Comparison of ENCODE assay signal across 8 cellular contexts in genomic region chr14:74763803-74764531, GRCh38. TPM values are rescaled to one million over a fixed set of nuclear protein-coding genes. Genes with fewer than 3 reads are reported as not detected.
A peak's percentile ranks its signal among the peaks of the same experiment; 100 is the strongest.
DNase-seq lines count a peak whose midpoint lies in the region; ATAC-seq and TF ChIP-seq lines count a peak whose summit lies in the region.

No MANE protein-coding gene starts in this region.

- H3K9me3 ChIP-seq in CD4-positive, alpha-beta T cell (ENCODE audit: control insufficient read depth, low read length), result no peaks in the 10 kb centered on the region
- no peaks in the 10 kb centered on the region for H3K9me3 ChIP-seq in Karpas-422 (ENCODE audit: low read length)

- POLR2A ChIA-PET in CD4-positive, alpha-beta T cell (lab: Charles Lee), result interaction anchor here (0.6 to 3.2 kb wide), 34 partner anchors 8 to 1706 kb away, joined by 3 to 22 read pairs (median 5); partner anchors contain the start of genes ALDH6A1, AREL1, DLST and FCF1

- peaks cover 62% of the 10 kb centered on the region for H3K79me2 ChIP-seq in Karpas-422 (ENCODE audit: low read length)

- no peaks in the 10 kb centered on the region for H3K9me2 ChIP-seq in Karpas-422 (replicated peaks; ENCODE audit: insufficient read depth, low read length)

- peaks cover 57% of the 10 kb centered on the region for H3K4me1 Mint-ChIP-seq in CD4-positive, alpha-beta T cell (ENCODE audit: low read depth)
- peaks cover 23% of the 10 kb centered on the region for H3K4me1 Mint-ChIP-seq in glutamatergic neuron (ENCODE audit: low read depth, unreplicated experiment)

- no peaks in the 10 kb centered on the region for H3K9me3 Mint-ChIP-seq in CD4-positive, alpha-beta T cell
- H3K9me3 Mint-ChIP-seq in glutamatergic neuron (ENCODE audit: unreplicated experiment), result peaks cover 4% of the 10 kb centered on the region

- TF ChIP-seq CTCF in CD4-positive, alpha-beta T cell (IDR thresholded peaks at IDR 0.05), result no peak
- no peak for TF ChIP-seq CTCF in glutamatergic neuron (IDR thresholded peaks at IDR 0.05; ENCODE audit: partially characterized antibody, unreplicated experiment)

- peak overlapping the region; percentile 96 for H3K27ac ChIP-seq in CD4-positive, alpha-beta T cell (ENCODE audit: low read depth, low read length)
- H3K27ac ChIP-seq in Karpas-422 (ENCODE audit: low read length), result peak overlapping the region; percentile 77

- peak overlapping the region; percentile 84 for H3K4me2 ChIP-seq in Karpas-422 (ENCODE audit: low read depth, low read length, poor library complexity, severe bottlenecking)

- H3K27ac Mint-ChIP-seq in CD4-positive, alpha-beta T cell, result peak overlapping the region; percentile 85
- H3K27ac Mint-ChIP-seq in glutamatergic neuron (ENCODE audit: unreplicated experiment), result peak overlapping the region; percentile 86

- peak overlapping the region; percentile 81 for H3K4me3 ChIP-seq in Karpas-422 (ENCODE audit: low read length)

- H3K36me3 ChIP-seq in Karpas-422 (ENCODE audit: insufficient read depth, low read length), result peaks cover 31% of the 10 kb centered on the region

- peak overlapping the region; percentile 88 for H3K4me3 Mint-ChIP-seq in CD4-positive, alpha-beta T cell
- peak overlapping the region; percentile 97 for H3K4me3 Mint-ChIP-seq in glutamatergic neuron (ENCODE audit: unreplicated experiment)

- intact Hi-C loops in CD4-positive, alpha-beta T cell (cut with DNase I, micrococcal nuclease), result loop anchor here (2.0 to 10.0 kb wide), 6 partner anchors 51 to 462 kb away; partner anchors contain the start of genes AREL1 (in 2 of the 2), FCF1 (in 2 of the 2), ABCD4 (in 1 of the 2) and DLST (in 1 of the 2)

- DNase-seq in CD4-positive, alpha-beta T cell, result peak in 4 of 10 experiments; percentile 0 to 7 (median 6)
- DNase-seq in Karpas-422 (peak; percentile 63), glutamatergic neuron (no peak), putamen (ENCODE audit: low spot score) (peak; percentile 4), SW 1271 (lab: John Stamatoyannopoulos, UW) (no peak), DMS79 (lab: John Stamatoyannopoulos, UW) (no peak)
- DNase-seq in activated naive CD4-positive, alpha-beta T cell treated with Interleukin-2 at 50 U/mL for 16 hours, result peak; percentile 21

- no peak for ATAC-seq in CD4-positive, alpha-beta T cell (ENCODE audit: poor library complexity)
- ATAC-seq in GM18867 (IDR thresholded peaks at IDR 0.05; ENCODE audit: unreplicated experiment), result no peak

- CTCF ChIA-PET in CD4-positive, alpha-beta T cell (lab: Charles Lee), result interaction anchor here (0.6 to 2.6 kb wide), 19 partner anchors 18 to 240 kb away, joined by 3 to 12 read pairs (median 4); partner anchors contain the start of genes DLST and LTBP2

- no peaks in the 10 kb centered on the region for H3K27me3 ChIP-seq in CD4-positive, alpha-beta T cell (ENCODE audit: control insufficient read depth, insufficient read depth, low read length)
- no peaks in the 10 kb centered on the region for H3K27me3 ChIP-seq in Karpas-422 (ENCODE audit: low read length)

- peaks cover 50% of the 10 kb centered on the region for H3K4me1 ChIP-seq in Karpas-422 (ENCODE audit: low read length)

- peaks cover 42% of the 10 kb centered on the region; the same call in 1 of the 2 replicates for H4K20me1 ChIP-seq in Karpas-422 (ENCODE audit: insufficient read depth, low read depth, low read length)

- peak overlapping the region; percentile 93 for H3K9ac ChIP-seq in Karpas-422 (ENCODE audit: low read length)

- peaks cover 27% of the 10 kb centered on the region for H3K36me3 Mint-ChIP-seq in CD4-positive, alpha-beta T cell (ENCODE audit: low read depth)
- peaks cover 4% of the 10 kb centered on the region for H3K36me3 Mint-ChIP-seq in glutamatergic neuron (ENCODE audit: unreplicated experiment)

- H3K27me3 Mint-ChIP-seq in CD4-positive, alpha-beta T cell, result no peaks in the 10 kb centered on the region
- no peaks in the 10 kb centered on the region for H3K27me3 Mint-ChIP-seq in glutamatergic neuron (ENCODE audit: unreplicated experiment)

- no peak overlapping the region; the same call in 1 of the 2 replicates for H2AFZ ChIP-seq in Karpas-422 (ENCODE audit: low read length)

RNA-seq across cellular contexts. Expression of gene YLPM1, which starts 0.9 kb away (rescaled TPM):
- 10 to 100 TPM; 87.2 to 88.6 TPM for total RNA-seq in CD4-positive, alpha-beta T cell
- 81.1 and 159 TPM in 2 replicates for total RNA-seq in Karpas-422 (2014; rRNA removed; shearing (Covaris generic); ENCODE audit: low replicate concordance)
- 99.9 TPM for total RNA-seq in glutamatergic neuron (ENCODE audit: unreplicated experiment)

RNA-seq across cellular contexts. Expression of gene FCF1, which starts 51.0 kb away (rescaled TPM):
- 10 to 100 TPM; 31.9 to 32.9 TPM for total RNA-seq in CD4-positive, alpha-beta T cell
- 46.6 and 51.6 TPM in 2 replicates for total RNA-seq in Karpas-422 (2014; rRNA removed; shearing (Covaris generic); ENCODE audit: low replicate concordance)
- total RNA-seq in glutamatergic neuron (ENCODE audit: unreplicated experiment), result 39.9 TPM

RNA-seq across cellular contexts. Expression of gene AREL1, which starts 51.1 kb away (rescaled TPM):
- total RNA-seq in CD4-positive, alpha-beta T cell, result 10 to 100 TPM; 30.6 to 35.9 TPM
- total RNA-seq in Karpas-422 (2014; rRNA removed; shearing (Covaris generic); ENCODE audit: low replicate concordance), result 34.8 and 70.9 TPM in 2 replicates
- total RNA-seq in glutamatergic neuron (ENCODE audit: unreplicated experiment), result 69.7 TPM

Comparison
In these comparisons a context has a peak if more than half of its experiments do, and no peak if none do; other contexts are left out.
1. DNase-seq: peak in Karpas-422 (single experiment), activated naive CD4-positive, alpha-beta T cell treated with Interleukin-2 at 50 U/mL for 16 hours (single experiment) and putamen (single experiment); none in glutamatergic neuron (single experiment), SW 1271 (0 of 2) and DMS79 (single experiment).